In genomic region chr19:18465214-18465963, GRCh38 we compare ENCODE assay signal across 11 cellular contexts. TPM values are rescaled to one million over a fixed set of nuclear protein-coding genes. Genes with fewer than 3 reads are reported as not detected.
DNase-seq lines count a peak whose midpoint lies in the region; ATAC-seq, FAIRE-seq and TF ChIP-seq lines count a peak whose summit lies in the region.
"Had no signal": no experiment of that assay in that cellular context is flagged by ENCODE, and none has a peak within 500 bp of the region (broad histone marks: within the 10 kb centered on the region; RNA-seq: fewer than 3 reads in every experiment).

No MANE protein-coding gene starts in this region.

- no peak for TF ChIP-seq CTCF in HEK293 (tag by site-specific recombination; IDR thresholded peaks at IDR 0.05)
- no peak for TF ChIP-seq CTCF in HepG2 (CRISPR knock-in tag; IDR thresholded peaks at IDR 0.05)

- no peak for TF ChIP-seq POLR2A in HepG2 (IDR thresholded peaks at IDR 0.05; ENCODE audit: insufficient read depth in 1 of 2, low read depth in 2 of 2, low read length in 2 of 2)

- 92% methylated on average over 26 of the region's 30 CpGs for WGBS in HepG2 (ENCODE audit: low lambda C conversion rate)

- peaks cover 77% of the 10 kb centered on the region for H3K36me3 Mint-ChIP-seq in stimulated activated effector memory CD8-positive, alpha-beta T cell treated with anti-CD3 and anti-CD28 coated beads, Interleukin-12 subunit alpha, Interleukin-12 subunit beta, amount 100 ng/mL, for 72 hours

- CTCF ChIA-PET in HEK293 (lab: Yijun Ruan, JAX) (interaction anchor here (0.6 to 2.5 kb wide), 4 partner anchors 9 to 25 kb away, joined by 3 to 6 read pairs (median 5); no protein-coding TSS in a partner anchor), HepG2 (lab: Yijun Ruan, JAX; ENCODE audit: low intra/inter-chr PET ratio, low total read pairs) (no interaction called here)

- in situ Hi-C loops in HepG2 (cut with HindIII; ENCODE audit: extremely low pct_ligation_motif_present, low pct_unique_long_range_greater_than_20kb): no loop called here

- H3K4me2 ChIP-seq in HepG2 (ENCODE audit: low read depth, low read length) (no peak overlapping the region), Karpas-422 (ENCODE audit: low read depth, low read length, poor library complexity, severe bottlenecking) (no peak overlapping the region)

- H3K9me3 Mint-ChIP-seq in stimulated activated effector memory CD8-positive, alpha-beta T cell treated with anti-CD3 and anti-CD28 coated beads, Interleukin-12 subunit alpha, Interleukin-12 subunit beta, amount 100 ng/mL, for 72 hours: no peaks in the 10 kb centered on the region

- POLR2A ChIA-PET in HEK293 (lab: Yijun Ruan, JAX) (no interaction called here), HepG2 (lab: Yijun Ruan, JAX) (interaction anchor here (1.0 to 1.4 kb wide), 2 partner anchors 106 to 123 kb away, joined by 3 read pairs; partner anchors contain the start of genes REX1BD and UBA52)

- H4K20me1 ChIP-seq in HepG2 (ENCODE audit: insufficient read depth, low read length) (peaks cover 27% of the 10 kb centered on the region; the same call in 1 of the 2 replicates), Karpas-422 (ENCODE audit: insufficient read depth, low read depth, low read length) (peaks cover 3% of the 10 kb centered on the region; the same call in 1 of the 2 replicates)

- no peak for TF ChIP-seq EP300 in HepG2 (IDR thresholded peaks at IDR 0.05; ENCODE audit: low read depth in 2 of 2, low read length in 2 of 2)
- TF ChIP-seq EP300 in HepG2 (CRISPR knock-in tag; IDR thresholded peaks at IDR 0.05; ENCODE audit: borderline replicate concordance): no peak

- H3K27me3 ChIP-seq in adipocyte (replicated peaks; ENCODE audit: control insufficient read depth, insufficient read depth, low read length) (no peaks in the 10 kb centered on the region), HepG2 (ENCODE audit: control insufficient read depth in 1 of 2, insufficient read depth in 2 of 2, low read length in 2 of 2) (no peaks in the 10 kb centered on the region), Karpas-422 (ENCODE audit: low read length) (no peaks in the 10 kb centered on the region)
- H3K27me3 ChIP-seq: brain microvascular endothelial cell had no signal

- H3K27ac Mint-ChIP-seq in stimulated activated effector memory CD8-positive, alpha-beta T cell treated with anti-CD3 and anti-CD28 coated beads, Interleukin-12 subunit alpha, Interleukin-12 subunit beta, amount 100 ng/mL, for 72 hours: peak overlapping the region; percentile 24

- H3K36me3 ChIP-seq in HEK293 (ENCODE audit: control insufficient read depth in 2 of 2, insufficient read depth in 1 of 2, low read length in 2 of 2): peaks cover 0 to 13% of the 10 kb centered on the region in 2 experiments; a peak in 2 of 3 replicates
- H3K36me3 ChIP-seq in adipocyte (ENCODE audit: control insufficient read depth, insufficient read depth, low read length, severe bottlenecking): peaks cover 25% of the 10 kb centered on the region
- H3K36me3 ChIP-seq in HepG2 (replicated peaks in 1 of 2; ENCODE audit: control insufficient read depth in 1 of 2, insufficient read depth in 2 of 2, low read length in 2 of 2): peaks cover 13 to 33% of the 10 kb centered on the region in 2 experiments
- no peaks in the 10 kb centered on the region for H3K36me3 ChIP-seq in Karpas-422 (ENCODE audit: insufficient read depth, low read length)

- H2AFZ ChIP-seq in HepG2 (ENCODE audit: low read length) (no peak overlapping the region), Karpas-422 (ENCODE audit: low read length) (no peak overlapping the region)

- intact Hi-C loops in HepG2 (cut with micrococcal nuclease; ENCODE audit: unreplicated experiment): loop anchor here (5.0 kb wide), 2 partner anchors 42 to 212 kb away; no protein-coding TSS in a partner anchor

- H3K4me3 ChIP-seq in HEK293 (ENCODE audit: low read depth, low read length) (no peak overlapping the region), adipocyte (ENCODE audit: low read length) (no peak overlapping the region), HepG2 (replicated peaks in 1 of 3; ENCODE audit: insufficient read depth in 1 of 3, low read depth in 2 of 3, low read length in 3 of 3) (no peak overlapping the region), Karpas-422 (ENCODE audit: low read length) (no peak overlapping the region)

- no TSS peak for BruUV-seq in HepG2 (replicated peaks; lab: Mats Ljungman, UMichigan)

- H3K9me3 ChIP-seq in HEK293 (ENCODE audit: control insufficient read depth, insufficient read depth, low read depth, low read length) (no peaks in the 10 kb centered on the region), adipocyte (ENCODE audit: control insufficient read depth, low read length) (no peaks in the 10 kb centered on the region), HepG2 (ENCODE audit: low read length) (no peaks in the 10 kb centered on the region), Karpas-422 (ENCODE audit: low read length) (no peaks in the 10 kb centered on the region)

- no peak for DNase-seq in adipocyte (ENCODE audit: low read depth)
- no peak for DNase-seq in HepG2 (ENCODE audit: low spot score)
- DNase-seq in stimulated activated effector memory CD8-positive, alpha-beta T cell treated with anti-CD3 and anti-CD28 coated beads, Interleukin-12 subunit alpha, Interleukin-12 subunit beta, amount 100 ng/mL, for 72 hours (ENCODE audit: low spot score in 2 of 2): no peak
- DNase-seq in iPS-NIHi7 (ENCODE audit: extremely low spot score): no peak
- DNase-seq in Karpas-422: no peak
- no peak for DNase-seq in NCI-H226
- DNase-seq: Calu3, Kasumi-1 had no signal

- H3K4me3 Mint-ChIP-seq in stimulated activated effector memory CD8-positive, alpha-beta T cell treated with anti-CD3 and anti-CD28 coated beads, Interleukin-12 subunit alpha, Interleukin-12 subunit beta, amount 100 ng/mL, for 72 hours: no peak overlapping the region

- no peak for FAIRE-seq in HepG2 (lab: Jason Lieb, UNC)

- ATAC-seq in HepG2 (no peak), GM19397 (IDR thresholded peaks at IDR 0.05; ENCODE audit: unreplicated experiment) (no peak)
- ATAC-seq in stimulated activated effector memory CD8-positive, alpha-beta T cell treated with anti-CD3 and anti-CD28 coated beads, Interleukin-12 subunit alpha, Interleukin-12 subunit beta, amount 100 ng/mL, for 72 hours: no peak

- peak overlapping the region; percentile 69 for H3K9ac ChIP-seq in adipocyte (ENCODE audit: low read length)
- no peak overlapping the region for H3K9ac ChIP-seq in HepG2 (ENCODE audit: insufficient read depth, low read depth, low read length)
- H3K9ac ChIP-seq in Karpas-422 (ENCODE audit: low read length): no peak overlapping the region

- peaks cover 55% of the 10 kb centered on the region for H3K4me1 Mint-ChIP-seq in stimulated activated effector memory CD8-positive, alpha-beta T cell treated with anti-CD3 and anti-CD28 coated beads, Interleukin-12 subunit alpha, Interleukin-12 subunit beta, amount 100 ng/mL, for 72 hours

- peaks cover 16% of the 10 kb centered on the region for H3K79me2 ChIP-seq in HepG2 (ENCODE audit: insufficient read depth, low read length)
- peaks cover 6% of the 10 kb centered on the region; the same call in 1 of the 2 replicates for H3K79me2 ChIP-seq in Karpas-422 (ENCODE audit: low read length)

- peaks cover 4% of the 10 kb centered on the region; the same call in 1 of the 2 replicates for H3K4me1 ChIP-seq in HEK293 (ENCODE audit: control insufficient read depth, insufficient read depth, low read length)
- H3K4me1 ChIP-seq in adipocyte (ENCODE audit: control insufficient read depth, insufficient read depth, low read length): peaks cover 43% of the 10 kb centered on the region
- H3K4me1 ChIP-seq in HepG2 (ENCODE audit: insufficient read depth, low read length): peaks cover 57% of the 10 kb centered on the region
- no peaks in the 10 kb centered on the region for H3K4me1 ChIP-seq in Karpas-422 (ENCODE audit: low read length)

- no peaks in the 10 kb centered on the region for H3K9me2 ChIP-seq in Karpas-422 (replicated peaks; ENCODE audit: insufficient read depth, low read length)

- no peak for TF ChIP-seq RAD21 in HepG2 (CRISPR knock-in tag; IDR thresholded peaks at IDR 0.05)

- no peak overlapping the region for H3K27ac ChIP-seq in HEK293 (ENCODE audit: extremely low read depth, low read depth, low read length)
- peak overlapping the region; percentile 36 for H3K27ac ChIP-seq in HepG2 (ENCODE audit: extremely low read length, insufficient read depth, low read length)
- H3K27ac ChIP-seq in Karpas-422 (ENCODE audit: low read length): no peak overlapping the region
- H3K27ac ChIP-seq: brain microvascular endothelial cell had no signal

RNA-seq across cellular contexts. Expression of gene ISYNA1, which starts 27.5 kb away (rescaled TPM):
- total RNA-seq in HepG2 (2016; rRNA removed; fragmentation: Illumina TruSeq; extraction: Trizol): 29.4 and 48.5 TPM in 2 replicates
- total RNA-seq in HepG2 (2016; cell fraction: cytosol; rRNA removed; fragmentation: Illumina TruSeq; extraction: Trizol; ENCODE audit: low read depth): 8.4 and 10.1 TPM in 2 replicates
- total RNA-seq in HepG2 (2016; cell fraction: insoluble cytoplasmic fraction; rRNA removed; fragmentation: Illumina TruSeq; extraction: Trizol): 29.3 and 46.4 TPM in 2 replicates
- 16.0 and 18.7 TPM in 2 replicates for total RNA-seq in HepG2 (2016; cell fraction: membrane; rRNA removed; fragmentation: Illumina TruSeq; extraction: Trizol)
- total RNA-seq in HepG2 (2016; cell fraction: nucleus; rRNA removed; fragmentation: Illumina TruSeq; extraction: Trizol): 33.6 and 37.4 TPM in 2 replicates
- polyA plus RNA-seq in HepG2 (2011; rRNA removed): 29.6 and 36.5 TPM in 2 replicates
- polyA plus RNA-seq in HepG2 (2011; cell fraction: cytosol; rRNA removed): 14.0 and 25.3 TPM in 2 replicates
- polyA plus RNA-seq in HepG2 (2011; cell fraction: nucleus; rRNA removed): 246 and 367 TPM in 2 replicates
- 32.5 and 49.8 TPM in 2 replicates for polyA plus RNA-seq in HepG2 (2012)
- polyA plus RNA-seq in HepG2 (2016; cell fraction: cytosol; fragmentation: Illumina TruSeq; extraction: Trizol; ENCODE audit: low read depth): 16.0 and 16.5 TPM in 2 replicates
- 44.6 and 57.4 TPM in 2 replicates for polyA plus RNA-seq in HepG2 (2016; cell fraction: insoluble cytoplasmic fraction; fragmentation: Illumina TruSeq; extraction: Trizol; ENCODE audit: low read depth)
- 18.1 and 22.4 TPM in 2 replicates for polyA plus RNA-seq in HepG2 (2016; cell fraction: membrane; fragmentation: Illumina TruSeq; extraction: Trizol; ENCODE audit: low read depth)
- polyA plus RNA-seq in HepG2 (2016; cell fraction: nucleus; fragmentation: Illumina TruSeq; extraction: Trizol; ENCODE audit: insufficient read depth, low read depth): 103 and 119 TPM in 2 replicates
- polyA minus RNA-seq in HepG2 (2011; rRNA and poly(A)+ RNA removed; ENCODE audit: low replicate concordance): 1.3 and 50.2 TPM in 2 replicates
- polyA minus RNA-seq in HepG2 (2011; cell fraction: cytosol; rRNA and poly(A)+ RNA removed): 20.4 and 29.0 TPM in 2 replicates
- 13.3 and 14.3 TPM in 2 replicates for polyA minus RNA-seq in HepG2 (2011; cell fraction: nucleus; rRNA and poly(A)+ RNA removed)
- total RNA-seq in Karpas-422 (2014; rRNA removed; shearing (Covaris generic); ENCODE audit: low replicate concordance): 4.1 and 10.0 TPM in 2 replicates

RNA-seq across cellular contexts. Expression of gene SSBP4, which starts 46.2 kb away (rescaled TPM):
- 19.3 and 39.5 TPM in 2 replicates for total RNA-seq in HepG2 (2016; rRNA removed; fragmentation: Illumina TruSeq; extraction: Trizol)
- 95.2 and 104 TPM in 2 replicates for total RNA-seq in HepG2 (2016; cell fraction: cytosol; rRNA removed; fragmentation: Illumina TruSeq; extraction: Trizol; ENCODE audit: low read depth)
- 14.4 and 39.0 TPM in 2 replicates for total RNA-seq in HepG2 (2016; cell fraction: insoluble cytoplasmic fraction; rRNA removed; fragmentation: Illumina TruSeq; extraction: Trizol)
- total RNA-seq in HepG2 (2016; cell fraction: membrane; rRNA removed; fragmentation: Illumina TruSeq; extraction: Trizol): 103 and 124 TPM in 2 replicates
- total RNA-seq in HepG2 (2016; cell fraction: nucleus; rRNA removed; fragmentation: Illumina TruSeq; extraction: Trizol): 26.9 and 35.1 TPM in 2 replicates
- 20.8 and 33.4 TPM in 2 replicates for polyA plus RNA-seq in HepG2 (2011; rRNA removed)
- 11.6 and 28.6 TPM in 2 replicates for polyA plus RNA-seq in HepG2 (2011; cell fraction: cytosol; rRNA removed)
- 200 and 290 TPM in 2 replicates for polyA plus RNA-seq in HepG2 (2011; cell fraction: nucleus; rRNA removed)
- polyA plus RNA-seq in HepG2 (2012): 18.2 and 31.6 TPM in 2 replicates
- polyA plus RNA-seq in HepG2 (2016; cell fraction: cytosol; fragmentation: Illumina TruSeq; extraction: Trizol; ENCODE audit: low read depth): 133 and 147 TPM in 2 replicates
- polyA plus RNA-seq in HepG2 (2016; cell fraction: insoluble cytoplasmic fraction; fragmentation: Illumina TruSeq; extraction: Trizol; ENCODE audit: low read depth): 34.3 and 41.3 TPM in 2 replicates
- polyA plus RNA-seq in HepG2 (2016; cell fraction: membrane; fragmentation: Illumina TruSeq; extraction: Trizol; ENCODE audit: low read depth): 147 and 152 TPM in 2 replicates
- polyA plus RNA-seq in HepG2 (2016; cell fraction: nucleus; fragmentation: Illumina TruSeq; extraction: Trizol; ENCODE audit: insufficient read depth, low read depth): 117 and 122 TPM in 2 replicates
- polyA minus RNA-seq in HepG2 (2011; rRNA and poly(A)+ RNA removed; ENCODE audit: low replicate concordance): 10.3 and 12.3 TPM in 2 replicates
- 12.0 and 13.9 TPM in 2 replicates for polyA minus RNA-seq in HepG2 (2011; cell fraction: cytosol; rRNA and poly(A)+ RNA removed)
- polyA minus RNA-seq in HepG2 (2011; cell fraction: nucleus; rRNA and poly(A)+ RNA removed): 20.1 and 21.6 TPM in 2 replicates
- total RNA-seq in Karpas-422 (2014; rRNA removed; shearing (Covaris generic); ENCODE audit: low replicate concordance): 22.5 and 73.2 TPM in 2 replicates

RNA-seq across cellular contexts. Expression of gene ELL, which starts 56.5 kb away (rescaled TPM):
- total RNA-seq in HepG2 (2016; rRNA removed; fragmentation: Illumina TruSeq; extraction: Trizol): 3.2 and 3.7 TPM in 2 replicates
- total RNA-seq in HepG2 (2016; cell fraction: cytosol; rRNA removed; fragmentation: Illumina TruSeq; extraction: Trizol; ENCODE audit: low read depth): 0.71 and 1.1 TPM in 2 replicates
- total RNA-seq in HepG2 (2016; cell fraction: insoluble cytoplasmic fraction; rRNA removed; fragmentation: Illumina TruSeq; extraction: Trizol): 2.7 and 4.1 TPM in 2 replicates
- 2.3 and 2.5 TPM in 2 replicates for total RNA-seq in HepG2 (2016; cell fraction: membrane; rRNA removed; fragmentation: Illumina TruSeq; extraction: Trizol)
- 3.3 and 4.8 TPM in 2 replicates for total RNA-seq in HepG2 (2016; cell fraction: nucleus; rRNA removed; fragmentation: Illumina TruSeq; extraction: Trizol)
- polyA plus RNA-seq in HepG2 (2011; rRNA removed): 5.4 and 5.8 TPM in 2 replicates
- 3.2 and 4.3 TPM in 2 replicates for polyA plus RNA-seq in HepG2 (2011; cell fraction: cytosol; rRNA removed)
- polyA plus RNA-seq in HepG2 (2011; cell fraction: nucleus; rRNA removed): 27.1 and 34.7 TPM in 2 replicates
- 7.1 TPM in 2 replicates for polyA plus RNA-seq in HepG2 (2012)
- 0.20 and 0.33 TPM in 2 replicates for polyA plus RNA-seq in HepG2 (2016; cell fraction: cytosol; fragmentation: Illumina TruSeq; extraction: Trizol; ENCODE audit: low read depth)
- polyA plus RNA-seq in HepG2 (2016; cell fraction: insoluble cytoplasmic fraction; fragmentation: Illumina TruSeq; extraction: Trizol; ENCODE audit: low read depth): 3.1 and 4.0 TPM in 2 replicates
- 1.0 and 1.1 TPM in 2 replicates for polyA plus RNA-seq in HepG2 (2016; cell fraction: membrane; fragmentation: Illumina TruSeq; extraction: Trizol; ENCODE audit: low read depth)
- 5.1 and 5.2 TPM in 2 replicates for polyA plus RNA-seq in HepG2 (2016; cell fraction: nucleus; fragmentation: Illumina TruSeq; extraction: Trizol; ENCODE audit: insufficient read depth, low read depth)
- 6.3 and 17.2 TPM in 2 replicates for polyA minus RNA-seq in HepG2 (2011; rRNA and poly(A)+ RNA removed; ENCODE audit: low replicate concordance)
- polyA minus RNA-seq in HepG2 (2011; cell fraction: cytosol; rRNA and poly(A)+ RNA removed): 6.0 and 8.8 TPM in 2 replicates
- 12.9 and 14.3 TPM in 2 replicates for polyA minus RNA-seq in HepG2 (2011; cell fraction: nucleus; rRNA and poly(A)+ RNA removed)
- 10.9 and 14.8 TPM in 2 replicates for total RNA-seq in Karpas-422 (2014; rRNA removed; shearing (Covaris generic); ENCODE audit: low replicate concordance)
